In the genomic region with DNA sequence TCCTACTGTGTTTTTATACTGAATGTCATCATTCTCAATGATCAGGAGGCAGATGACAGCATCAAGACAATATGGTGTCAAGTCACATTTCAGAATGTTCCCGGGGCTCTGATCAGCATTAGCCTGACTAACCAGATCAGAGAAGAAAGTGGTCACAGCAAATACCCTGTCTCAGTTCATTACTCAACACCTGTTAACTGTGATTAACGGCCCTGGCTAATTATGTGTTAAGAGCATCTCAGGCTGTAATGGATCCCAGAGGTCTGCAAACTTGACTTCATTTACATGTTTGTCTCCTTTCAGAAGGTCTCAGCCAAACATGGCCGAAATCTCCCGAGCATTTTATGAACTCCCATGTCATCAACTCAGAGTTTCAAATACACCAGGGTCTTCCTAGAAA, we compare ENCODE assay signal across 12 cellular contexts.
"Had no signal": no experiment of that assay in that cellular context is flagged by ENCODE, and none has a peak within 500 bp of the region (broad histone marks: within the 10 kb centered on the region; RNA-seq: fewer than 3 reads in every experiment).

No MANE protein-coding gene starts in this region.

- ATAC-seq: left lung; stimulated activated memory B cell treated with anti-CD40 and anti-IgM and Interleukin-4, amounts not matched to agents 10 μg/mL and 1 μg/mL and 100 μg/mL, for 72 hours had no signal

- DNase-seq: activated CD4-positive, alpha-beta memory T cell treated with anti-CD3 and anti-CD28 coated beads for 36 hours; activated effector memory CD4-positive, alpha-beta T cell treated with anti-CD3 and anti-CD28 coated beads, Interleukin-2, amount 50 U/mL, for 16 hours; activated T-cell treated with anti-CD3 and anti-CD28 coated beads, Interleukin-2, amount 50 U/mL, for 24 hours; adrenal gland; left lung; mammary epithelial cell; naive B cell; stimulated activated CD4-positive, alpha-beta T cell treated with anti-CD3 and anti-CD28 coated beads, Interleukin-2, amount 100 ng/mL, for 48 hours; thyroid gland had no signal

- H3K79me2 ChIP-seq: hepatocyte had no signal

- H3K4me2 ChIP-seq: hepatocyte had no signal

- H3K27ac ChIP-seq: adrenal gland, hepatocyte, left lung, thyroid gland, VCaP had no signal

- H3K27me3 ChIP-seq: adrenal gland, hepatocyte, left lung, thyroid gland had no signal

- H3K4me1 ChIP-seq: adrenal gland, left lung, thyroid gland had no signal

- H3K4me3 ChIP-seq: adrenal gland, hepatocyte, left lung, thyroid gland had no signal

- H3K36me3 ChIP-seq: adrenal gland, left lung, thyroid gland had no signal
